Comparison of ENCODE assay signal across 8 cellular contexts in the genomic region with DNA sequence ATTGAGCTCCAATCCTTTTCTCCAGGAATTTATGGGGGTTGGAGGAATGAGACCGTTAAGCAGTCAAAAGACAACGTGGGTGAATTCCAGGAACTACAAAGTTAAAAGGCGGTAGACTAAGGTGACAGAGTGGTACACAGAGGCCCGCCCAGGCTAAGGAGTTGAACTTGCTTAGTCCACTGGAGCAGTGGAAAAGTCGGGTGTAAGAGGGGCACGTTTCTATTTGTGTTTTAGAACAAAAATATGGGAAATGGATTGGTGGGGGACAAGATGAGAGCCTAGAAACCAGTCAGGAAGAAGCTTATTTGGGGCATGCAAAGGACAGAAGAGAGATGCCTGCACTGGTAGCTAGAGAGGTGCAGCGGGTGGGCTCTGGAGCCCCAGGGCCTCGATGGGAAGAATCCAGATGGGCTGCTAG. TPM values are rescaled to one million over a fixed set of nuclear protein-coding genes. Genes with fewer than 3 reads are reported as not detected.
A peak's percentile ranks its signal among the peaks of the same experiment; 100 is the strongest.
DNase-seq lines count a peak whose midpoint lies in the region; ATAC-seq, FAIRE-seq and TF ChIP-seq lines count a peak whose summit lies in the region.

No MANE protein-coding gene starts in this region.

- TF ChIP-seq CTCF in progenitor cell of endocrine pancreas (IDR thresholded peaks at IDR 0.05; ENCODE audit: unreplicated experiment) = no peak
- no peak for TF ChIP-seq CTCF in pancreas (IDR thresholded peaks at IDR 0.05)

- peaks cover 5% of the 10 kb centered on the region for H3K4me1 Mint-ChIP-seq in progenitor cell of endocrine pancreas (ENCODE audit: low read depth)

- no peaks in the 10 kb centered on the region for H3K9me3 ChIP-seq in endocrine pancreas (ENCODE audit: control insufficient read depth, low read length)
- no peaks in the 10 kb centered on the region for H3K9me3 ChIP-seq in pancreas

- WGBS in pancreas, 2 donors = 66 to 75% methylated on average over 8 of the region's 8 CpGs

- no peak for FAIRE-seq in pancreas (lab: Jason Lieb, UNC)

- peak; percentile 54 for DNase-seq in GF-D8 (lab: John Stamatoyannopoulos, UW)
- DNase-seq in NCI-H69 (lab: John Stamatoyannopoulos, UW) = peak; percentile 28
- no peak for DNase-seq in progenitor cell of endocrine pancreas (ENCODE audit: low spot score, unreplicated experiment)
- DNase-seq in iPS-NIHi11 (ENCODE audit: low spot score) = no peak
- DNase-seq in pancreas = no peak

- intact Hi-C loops in pancreas (cut with DNase I) = no loop called here

- H3K4me3 ChIP-seq in endocrine pancreas (ENCODE audit: control insufficient read depth, insufficient read depth, low read length) (peak overlapping the region; percentile 47), pancreas (peak overlapping the region in 1 of 4 donors; percentile 100)

- H3K4me3 Mint-ChIP-seq in progenitor cell of endocrine pancreas (ENCODE audit: low read depth) = peak overlapping the region; percentile 71

- H3K9ac ChIP-seq in endocrine pancreas (ENCODE audit: control insufficient read depth, insufficient read depth, low read length) = no peak overlapping the region

- ATAC-seq in HG03520 (IDR thresholded peaks at IDR 0.05; ENCODE audit: unreplicated experiment) (no peak), pancreas (no peak)
- no peak for ATAC-seq in activated CD4-positive, CD25-positive, alpha-beta regulatory T cell treated with anti-CD3 and anti-CD28 coated beads, Interleukin-2, amount 50 U/mL, for 24 hours

- no peaks in the 10 kb centered on the region for H3K36me3 Mint-ChIP-seq in progenitor cell of endocrine pancreas (ENCODE audit: insufficient read depth)

- H3K27ac Mint-ChIP-seq in progenitor cell of endocrine pancreas = peak overlapping the region; percentile 67

- H3K4me1 ChIP-seq in endocrine pancreas (ENCODE audit: control insufficient read depth, insufficient read depth, low read length) (peaks cover 5% of the 10 kb centered on the region), pancreas (peaks cover 0 to 3% (median 0%) of the 10 kb centered on the region in 3 donors)

- H3K27me3 ChIP-seq in endocrine pancreas (ENCODE audit: control insufficient read depth, insufficient read depth, low read length) = no peaks in the 10 kb centered on the region
- H3K27me3 ChIP-seq in pancreas = no peaks in the 10 kb centered on the region

- H3K9me3 Mint-ChIP-seq in progenitor cell of endocrine pancreas (ENCODE audit: low read depth) = no peaks in the 10 kb centered on the region

- no peak overlapping the region for H3K27ac ChIP-seq in pancreas

- H3K36me3 ChIP-seq in endocrine pancreas (ENCODE audit: control insufficient read depth, insufficient read depth, low read length) = no peaks in the 10 kb centered on the region
- H3K36me3 ChIP-seq in pancreas = no peaks in the 10 kb centered on the region

- H3K27me3 Mint-ChIP-seq in progenitor cell of endocrine pancreas = peaks cover 11% of the 10 kb centered on the region

RNA-seq across cellular contexts. Expression of gene LIN9, which starts 1.2 kb away (rescaled TPM):
- 8.2 and 8.6 TPM in 2 replicates for total RNA-seq in progenitor cell of endocrine pancreas
- total RNA-seq in pancreas = 1 to 10 TPM in 4 of 6 donors, under 1 TPM in 2; 0.57 to 2.2 (median 1.2) TPM
- polyA plus RNA-seq in pancreas = 1 to 10 TPM in 1 of 2 donors, under 1 TPM in 1; 0.72 to 1.3 TPM

Comparison
In these comparisons a context has a peak if more than half of its experiments do, and no peak if none do; other contexts are left out.
1. DNase-seq: peak in GF-D8 (single experiment) and NCI-H69 (single experiment); none in progenitor cell of endocrine pancreas (single experiment), iPS-NIHi11 (single experiment) and pancreas (0 of 6).